Comparison of ENCODE assay signal across 2 cellular contexts in the genomic region with DNA sequence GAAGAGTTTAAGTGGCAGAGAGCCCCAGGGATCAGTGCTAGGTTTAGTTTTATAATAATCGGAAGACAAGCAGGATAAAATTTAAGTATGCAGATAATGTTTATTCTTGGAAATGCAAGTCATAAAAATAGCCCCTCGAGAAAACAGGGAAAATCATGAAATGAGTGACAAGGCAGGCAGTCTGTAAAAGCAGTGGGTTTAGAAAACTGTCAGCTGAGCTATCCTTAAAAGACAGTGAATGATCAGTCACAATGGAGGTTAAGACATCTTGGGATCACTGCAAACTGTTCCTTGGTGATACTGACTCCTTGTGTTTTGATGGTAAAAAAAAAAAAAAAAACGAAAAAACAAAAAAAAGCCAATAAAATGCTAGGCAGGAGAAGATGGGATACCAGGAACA.
TF ChIP-seq lines count a peak whose summit lies in the region.

No MANE protein-coding gene starts in this region.

TF ChIP-seq in GM23338, 12 proteins besides CTCF, POLR2A, EP300 and RAD21 (continued from another document):
- TF ChIP-seq, protein P1, sequence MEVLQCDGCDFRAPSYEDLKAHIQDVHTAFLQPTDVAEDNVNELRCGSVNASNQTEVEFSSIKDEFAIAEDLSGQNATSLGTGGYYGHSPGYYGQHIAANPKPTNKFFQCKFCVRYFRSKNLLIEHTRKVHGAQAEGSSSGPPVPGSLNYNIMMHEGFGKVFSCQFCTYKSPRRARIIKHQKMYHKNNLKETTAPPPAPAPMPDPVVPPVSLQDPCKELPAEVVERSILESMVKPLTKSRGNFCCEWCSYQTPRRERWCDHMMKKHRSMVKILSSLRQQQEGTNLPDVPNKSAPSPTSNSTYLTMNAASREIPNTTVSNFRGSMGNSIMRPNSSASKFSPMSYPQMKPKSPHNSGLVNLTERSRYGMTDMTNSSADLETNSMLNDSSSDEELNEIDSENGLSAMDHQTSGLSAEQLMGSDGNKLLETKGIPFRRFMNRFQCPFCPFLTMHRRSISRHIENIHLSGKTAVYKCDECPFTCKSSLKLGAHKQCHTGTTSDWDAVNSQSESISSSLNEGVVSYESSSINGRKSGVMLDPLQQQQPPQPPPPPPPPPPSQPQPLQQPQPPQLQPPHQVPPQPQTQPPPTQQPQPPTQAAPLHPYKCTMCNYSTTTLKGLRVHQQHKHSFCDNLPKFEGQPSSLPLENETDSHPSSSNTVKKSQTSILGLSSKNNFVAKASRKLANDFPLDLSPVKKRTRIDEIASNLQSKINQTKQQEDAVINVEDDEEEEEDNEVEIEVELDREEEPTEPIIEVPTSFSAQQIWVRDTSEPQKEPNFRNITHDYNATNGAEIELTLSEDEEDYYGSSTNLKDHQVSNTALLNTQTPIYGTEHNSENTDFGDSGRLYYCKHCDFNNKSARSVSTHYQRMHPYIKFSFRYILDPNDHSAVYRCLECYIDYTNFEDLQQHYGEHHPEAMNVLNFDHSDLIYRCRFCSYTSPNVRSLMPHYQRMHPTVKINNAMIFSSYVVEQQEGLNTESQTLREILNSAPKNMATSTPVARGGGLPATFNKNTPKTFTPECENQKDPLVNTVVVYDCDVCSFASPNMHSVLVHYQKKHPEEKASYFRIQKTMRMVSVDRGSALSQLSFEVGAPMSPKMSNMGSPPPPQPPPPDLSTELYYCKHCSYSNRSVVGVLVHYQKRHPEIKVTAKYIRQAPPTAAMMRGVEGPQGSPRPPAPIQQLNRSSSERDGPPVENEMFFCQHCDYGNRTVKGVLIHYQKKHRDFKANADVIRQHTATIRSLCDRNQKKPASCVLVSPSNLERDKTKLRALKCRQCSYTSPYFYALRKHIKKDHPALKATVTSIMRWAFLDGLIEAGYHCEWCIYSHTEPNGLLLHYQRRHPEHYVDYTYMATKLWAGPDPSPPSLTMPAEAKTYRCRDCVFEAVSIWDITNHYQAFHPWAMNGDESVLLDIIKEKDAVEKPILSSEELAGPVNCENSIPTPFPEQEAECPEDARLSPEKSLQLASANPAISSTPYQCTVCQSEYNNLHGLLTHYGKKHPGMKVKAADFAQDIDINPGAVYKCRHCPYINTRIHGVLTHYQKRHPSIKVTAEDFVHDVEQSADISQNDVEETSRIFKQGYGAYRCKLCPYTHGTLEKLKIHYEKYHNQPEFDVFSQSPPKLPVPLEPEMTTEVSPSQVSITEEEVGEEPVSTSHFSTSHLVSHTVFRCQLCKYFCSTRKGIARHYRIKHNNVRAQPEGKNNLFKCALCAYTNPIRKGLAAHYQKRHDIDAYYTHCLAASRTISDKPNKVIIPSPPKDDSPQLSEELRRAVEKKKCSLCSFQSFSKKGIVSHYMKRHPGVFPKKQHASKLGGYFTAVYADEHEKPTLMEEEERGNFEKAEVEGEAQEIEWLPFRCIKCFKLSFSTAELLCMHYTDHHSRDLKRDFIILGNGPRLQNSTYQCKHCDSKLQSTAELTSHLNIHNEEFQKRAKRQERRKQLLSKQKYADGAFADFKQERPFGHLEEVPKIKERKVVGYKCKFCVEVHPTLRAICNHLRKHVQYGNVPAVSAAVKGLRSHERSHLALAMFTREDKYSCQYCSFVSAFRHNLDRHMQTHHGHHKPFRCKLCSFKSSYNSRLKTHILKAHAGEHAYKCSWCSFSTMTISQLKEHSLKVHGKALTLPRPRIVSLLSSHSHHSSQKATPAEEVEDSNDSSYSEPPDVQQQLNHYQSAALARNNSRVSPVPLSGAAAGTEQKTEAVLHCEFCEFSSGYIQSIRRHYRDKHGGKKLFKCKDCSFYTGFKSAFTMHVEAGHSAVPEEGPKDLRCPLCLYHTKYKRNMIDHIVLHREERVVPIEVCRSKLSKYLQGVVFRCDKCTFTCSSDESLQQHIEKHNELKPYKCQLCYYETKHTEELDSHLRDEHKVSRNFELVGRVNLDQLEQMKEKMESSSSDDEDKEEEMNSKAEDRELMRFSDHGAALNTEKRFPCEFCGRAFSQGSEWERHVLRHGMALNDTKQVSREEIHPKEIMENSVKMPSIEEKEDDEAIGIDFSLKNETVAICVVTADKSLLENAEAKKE (CRISPR knock-in tag; IDR thresholded peaks at IDR 0.05), result no peak
- TF ChIP-seq, protein P2, sequence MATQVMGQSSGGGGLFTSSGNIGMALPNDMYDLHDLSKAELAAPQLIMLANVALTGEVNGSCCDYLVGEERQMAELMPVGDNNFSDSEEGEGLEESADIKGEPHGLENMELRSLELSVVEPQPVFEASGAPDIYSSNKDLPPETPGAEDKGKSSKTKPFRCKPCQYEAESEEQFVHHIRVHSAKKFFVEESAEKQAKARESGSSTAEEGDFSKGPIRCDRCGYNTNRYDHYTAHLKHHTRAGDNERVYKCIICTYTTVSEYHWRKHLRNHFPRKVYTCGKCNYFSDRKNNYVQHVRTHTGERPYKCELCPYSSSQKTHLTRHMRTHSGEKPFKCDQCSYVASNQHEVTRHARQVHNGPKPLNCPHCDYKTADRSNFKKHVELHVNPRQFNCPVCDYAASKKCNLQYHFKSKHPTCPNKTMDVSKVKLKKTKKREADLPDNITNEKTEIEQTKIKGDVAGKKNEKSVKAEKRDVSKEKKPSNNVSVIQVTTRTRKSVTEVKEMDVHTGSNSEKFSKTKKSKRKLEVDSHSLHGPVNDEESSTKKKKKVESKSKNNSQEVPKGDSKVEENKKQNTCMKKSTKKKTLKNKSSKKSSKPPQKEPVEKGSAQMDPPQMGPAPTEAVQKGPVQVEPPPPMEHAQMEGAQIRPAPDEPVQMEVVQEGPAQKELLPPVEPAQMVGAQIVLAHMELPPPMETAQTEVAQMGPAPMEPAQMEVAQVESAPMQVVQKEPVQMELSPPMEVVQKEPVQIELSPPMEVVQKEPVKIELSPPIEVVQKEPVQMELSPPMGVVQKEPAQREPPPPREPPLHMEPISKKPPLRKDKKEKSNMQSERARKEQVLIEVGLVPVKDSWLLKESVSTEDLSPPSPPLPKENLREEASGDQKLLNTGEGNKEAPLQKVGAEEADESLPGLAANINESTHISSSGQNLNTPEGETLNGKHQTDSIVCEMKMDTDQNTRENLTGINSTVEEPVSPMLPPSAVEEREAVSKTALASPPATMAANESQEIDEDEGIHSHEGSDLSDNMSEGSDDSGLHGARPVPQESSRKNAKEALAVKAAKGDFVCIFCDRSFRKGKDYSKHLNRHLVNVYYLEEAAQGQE (IDR thresholded peaks at IDR 0.05; ENCODE audit: unreplicated experiment), result no peak
- TF ChIP-seq EZH2 (IDR thresholded peaks at IDR 0.05; ENCODE audit: low read depth, unreplicated experiment), result no peak
- TF ChIP-seq ZNF114 (CRISPR knock-in tag; IDR thresholded peaks at IDR 0.05), result no peak
- TF ChIP-seq JUNB (IDR thresholded peaks at IDR 0.05; ENCODE audit: unreplicated experiment), result no peak
- TF ChIP-seq, protein P3, sequence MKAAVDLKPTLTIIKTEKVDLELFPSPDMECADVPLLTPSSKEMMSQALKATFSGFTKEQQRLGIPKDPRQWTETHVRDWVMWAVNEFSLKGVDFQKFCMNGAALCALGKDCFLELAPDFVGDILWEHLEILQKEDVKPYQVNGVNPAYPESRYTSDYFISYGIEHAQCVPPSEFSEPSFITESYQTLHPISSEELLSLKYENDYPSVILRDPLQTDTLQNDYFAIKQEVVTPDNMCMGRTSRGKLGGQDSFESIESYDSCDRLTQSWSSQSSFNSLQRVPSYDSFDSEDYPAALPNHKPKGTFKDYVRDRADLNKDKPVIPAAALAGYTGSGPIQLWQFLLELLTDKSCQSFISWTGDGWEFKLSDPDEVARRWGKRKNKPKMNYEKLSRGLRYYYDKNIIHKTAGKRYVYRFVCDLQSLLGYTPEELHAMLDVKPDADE (IDR thresholded peaks at IDR 0.05), result no peak
- TF ChIP-seq EZH2phosphoT487 (IDR thresholded peaks at IDR 0.05; ENCODE audit: unreplicated experiment), result no peak
- TF ChIP-seq STAT1 (IDR thresholded peaks at IDR 0.05; ENCODE audit: unreplicated experiment), result no peak
- no peak for TF ChIP-seq CREB1 (CRISPR knock-in tag; IDR thresholded peaks at IDR 0.05; ENCODE audit: low read depth)
- no peak for TF ChIP-seq NANOG (IDR thresholded peaks at IDR 0.05; ENCODE audit: borderline replicate concordance)

TF ChIP-seq in SK-N-SH, 30 proteins besides CTCF, POLR2A, EP300 and RAD21 (continued from another document):
- TF ChIP-seq, protein P4, sequence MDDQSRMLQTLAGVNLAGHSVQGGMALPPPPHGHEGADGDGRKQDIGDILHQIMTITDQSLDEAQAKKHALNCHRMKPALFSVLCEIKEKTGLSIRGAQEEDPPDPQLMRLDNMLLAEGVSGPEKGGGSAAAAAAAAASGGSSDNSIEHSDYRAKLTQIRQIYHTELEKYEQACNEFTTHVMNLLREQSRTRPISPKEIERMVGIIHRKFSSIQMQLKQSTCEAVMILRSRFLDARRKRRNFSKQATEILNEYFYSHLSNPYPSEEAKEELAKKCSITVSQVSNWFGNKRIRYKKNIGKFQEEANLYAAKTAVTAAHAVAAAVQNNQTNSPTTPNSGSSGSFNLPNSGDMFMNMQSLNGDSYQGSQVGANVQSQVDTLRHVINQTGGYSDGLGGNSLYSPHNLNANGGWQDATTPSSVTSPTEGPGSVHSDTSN (IDR thresholded peaks at IDR 0.05), result no peak
- TF ChIP-seq NFIC (IDR thresholded peaks at IDR 0.05; ENCODE audit: borderline replicate concordance), result no peak
- no peak for TF ChIP-seq NRF1 (IDR thresholded peaks at IDR 0.05; ENCODE audit: low read depth, low read length)
- TF ChIP-seq, protein P5, sequence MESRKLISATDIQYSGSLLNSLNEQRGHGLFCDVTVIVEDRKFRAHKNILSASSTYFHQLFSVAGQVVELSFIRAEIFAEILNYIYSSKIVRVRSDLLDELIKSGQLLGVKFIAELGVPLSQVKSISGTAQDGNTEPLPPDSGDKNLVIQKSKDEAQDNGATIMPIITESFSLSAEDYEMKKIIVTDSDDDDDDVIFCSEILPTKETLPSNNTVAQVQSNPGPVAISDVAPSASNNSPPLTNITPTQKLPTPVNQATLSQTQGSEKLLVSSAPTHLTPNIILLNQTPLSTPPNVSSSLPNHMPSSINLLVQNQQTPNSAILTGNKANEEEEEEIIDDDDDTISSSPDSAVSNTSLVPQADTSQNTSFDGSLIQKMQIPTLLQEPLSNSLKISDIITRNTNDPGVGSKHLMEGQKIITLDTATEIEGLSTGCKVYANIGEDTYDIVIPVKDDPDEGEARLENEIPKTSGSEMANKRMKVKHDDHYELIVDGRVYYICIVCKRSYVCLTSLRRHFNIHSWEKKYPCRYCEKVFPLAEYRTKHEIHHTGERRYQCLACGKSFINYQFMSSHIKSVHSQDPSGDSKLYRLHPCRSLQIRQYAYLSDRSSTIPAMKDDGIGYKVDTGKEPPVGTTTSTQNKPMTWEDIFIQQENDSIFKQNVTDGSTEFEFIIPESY (IDR thresholded peaks at IDR 0.05; ENCODE audit: borderline replicate concordance, low read depth), result no peak
- no peak for TF ChIP-seq GATA2 (CRISPR knock-in tag; IDR thresholded peaks at IDR 0.05)
- TF ChIP-seq MXI1 (IDR thresholded peaks at IDR 0.05; ENCODE audit: low read depth, low read length), result no peak
- no peak for TF ChIP-seq ELF1 (IDR thresholded peaks at IDR 0.05)
- TF ChIP-seq MEF2A (IDR thresholded peaks at IDR 0.05; ENCODE audit: borderline replicate concordance, low read depth), result no peak
- no peak for TF ChIP-seq FOXM1 (IDR thresholded peaks at IDR 0.05; ENCODE audit: low read depth)
- no peak for TF ChIP-seq RXRA (IDR thresholded peaks at IDR 0.05; ENCODE audit: borderline replicate concordance, low read depth)
- TF ChIP-seq, protein P6, sequence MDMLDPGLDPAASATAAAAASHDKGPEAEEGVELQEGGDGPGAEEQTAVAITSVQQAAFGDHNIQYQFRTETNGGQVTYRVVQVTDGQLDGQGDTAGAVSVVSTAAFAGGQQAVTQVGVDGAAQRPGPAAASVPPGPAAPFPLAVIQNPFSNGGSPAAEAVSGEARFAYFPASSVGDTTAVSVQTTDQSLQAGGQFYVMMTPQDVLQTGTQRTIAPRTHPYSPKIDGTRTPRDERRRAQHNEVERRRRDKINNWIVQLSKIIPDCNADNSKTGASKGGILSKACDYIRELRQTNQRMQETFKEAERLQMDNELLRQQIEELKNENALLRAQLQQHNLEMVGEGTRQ (IDR thresholded peaks at IDR 0.05; ENCODE audit: borderline replicate concordance, low read depth, low read length), result no peak
